1 cellular context compared by ENCODE assay signal in genomic region chr7:2757904-2758672, GRCh38.
A peak's percentile ranks its signal among the peaks of the same experiment; 100 is the strongest.
TF ChIP-seq lines count a peak whose summit lies in the region.

No MANE protein-coding gene starts in this region.

TF ChIP-seq in K562, 482 proteins besides CTCF, POLR2A, EP300 and RAD21 (continued from another document):
- TF ChIP-seq TFE3 (CRISPR knock-in tag; IDR thresholded peaks at IDR 0.05) (no peak), ETV1 (tag; conservative IDR thresholded peaks at IDR 0.05; ENCODE audit: low read depth) (no peak), E2F6 (IDR thresholded peaks at IDR 0.05; ENCODE audit: borderline replicate concordance in 1 of 2, extremely low read depth in 1 of 2, insufficient read depth in 1 of 2, insufficient read length in 1 of 2, low read depth in 1 of 2, low read length in 1 of 2, poor library complexity in 1 of 2, severe bottlenecking in 1 of 2) (peak; percentile 61 to 80), SMAD2 (IDR thresholded peaks at IDR 0.05; ENCODE audit: low read depth, low read length) (no peak), PHTF2 (CRISPR knock-in tag; IDR thresholded peaks at IDR 0.05) (no peak), TEAD1 (CRISPR knock-in tag; IDR thresholded peaks at IDR 0.05) (peak; percentile 10 to 46; a peak in 1 of 4 replicates), KLF6 (CRISPR knock-in tag; IDR thresholded peaks at IDR 0.05; ENCODE audit: borderline replicate concordance) (no peak), SMARCC2 (IDR thresholded peaks at IDR 0.05; ENCODE audit: low read depth) (peak; percentile 97), POLR2B (IDR thresholded peaks at IDR 0.05; ENCODE audit: low read depth, partially characterized antibody) (no peak)
